ENCODE assay signal across 1 cellular context in genomic region chr20:62711703-62712101, GRCh38.
A peak's percentile ranks its signal among the peaks of the same experiment; 100 is the strongest.
TF ChIP-seq lines count a peak whose summit lies in the region.

No MANE protein-coding gene starts in this region.

TF ChIP-seq in K562, 482 proteins besides CTCF, POLR2A, EP300 and RAD21 (continued from another document and continues in another):
- no peak for TF ChIP-seq SFPQ (IDR thresholded peaks at IDR 0.05; ENCODE audit: low read depth, low read length)
- peak; percentile 97 for TF ChIP-seq MGA (IDR thresholded peaks at IDR 0.05)
- no peak for TF ChIP-seq MECOM (CRISPR knock-in tag; IDR thresholded peaks at IDR 0.05)
- TF ChIP-seq RBM39 (optimal IDR thresholded peaks at IDR 0.05; ENCODE audit: low read depth, low read length) = no peak
- TF ChIP-seq ZNF23 (CRISPR knock-in tag; IDR thresholded peaks at IDR 0.05) = no peak
- TF ChIP-seq FUS (optimal IDR thresholded peaks at IDR 0.05; ENCODE audit: low read depth, low read length) = no peak
- TF ChIP-seq ZFPM2 (CRISPR knock-in tag; IDR thresholded peaks at IDR 0.05) = no peak
- peak; percentile 90 for TF ChIP-seq MAX (CRISPR knock-in tag; IDR thresholded peaks at IDR 0.05)
- TF ChIP-seq ZNF780A (CRISPR knock-in tag; IDR thresholded peaks at IDR 0.05) = no peak
- no peak for TF ChIP-seq PHB (CRISPR knock-in tag; IDR thresholded peaks at IDR 0.05)
- 0 out of 2 replicates have a peak, but pooled peaks have one; percentile 56 for TF ChIP-seq NR1H2 (CRISPR knock-in tag; IDR thresholded peaks at IDR 0.05)
- no peak for TF ChIP-seq NKRF (IDR thresholded peaks at IDR 0.05; ENCODE audit: borderline replicate concordance)
- TF ChIP-seq TEAD1 (CRISPR knock-in tag; IDR thresholded peaks at IDR 0.05) = no peak
- TF ChIP-seq RBM17 (IDR thresholded peaks at IDR 0.05; ENCODE audit: borderline replicate concordance, low read depth, low read length) = no peak
- no peak for TF ChIP-seq GABPB1 (CRISPR knock-in tag; IDR thresholded peaks at IDR 0.05)
- no peak for TF ChIP-seq JUNB (CRISPR knock-in tag; conservative IDR thresholded peaks at IDR 0.05)
- TF ChIP-seq CREB3L1 (IDR thresholded peaks at IDR 0.05; ENCODE audit: borderline replicate concordance, low read depth) = no peak; the same call in 1 of the 2 replicates
- TF ChIP-seq ZNF280A (IDR thresholded peaks at IDR 0.05; ENCODE audit: low read depth, partially characterized antibody) = no peak
- peak; percentile 54 for TF ChIP-seq MTA3 (IDR thresholded peaks at IDR 0.05; ENCODE audit: borderline replicate concordance)
- no peak for TF ChIP-seq RBM25 (IDR thresholded peaks at IDR 0.05; ENCODE audit: low read depth, low read length, severe bottlenecking)
- TF ChIP-seq MCM2 (IDR thresholded peaks at IDR 0.05; ENCODE audit: low read depth) = no peak
- TF ChIP-seq HES1 (IDR thresholded peaks at IDR 0.05; ENCODE audit: low read depth) = no peak
- no peak for TF ChIP-seq ZBTB8A (IDR thresholded peaks at IDR 0.05; ENCODE audit: partially characterized antibody)
- TF ChIP-seq GATAD2A (IDR thresholded peaks at IDR 0.05) = no peak
